8 cellular contexts compared by ENCODE assay signal in genomic region chr5:137498736-137499505, GRCh38. TPM values are rescaled to one million over a fixed set of nuclear protein-coding genes. Genes with fewer than 3 reads are reported as not detected.
DNase-seq lines count a peak whose midpoint lies in the region; FAIRE-seq and TF ChIP-seq lines count a peak whose summit lies in the region.

SPOCK1 (minus strand) TSS chr5:137499326.

- TF ChIP-seq CTCF in LNCAP (IDR thresholded peaks at IDR 0.05) = peak; percentile 74
- TF ChIP-seq CTCF in astrocyte (IDR thresholded peaks at IDR 0.05; ENCODE audit: insufficient read depth, low read depth, low read length) = peak; percentile 41

- peak within 1 kb of the TSS; percentile 98 for H3K4me3 ChIP-seq in GM23248
- H3K4me3 ChIP-seq in astrocyte (ENCODE audit: insufficient read depth, low read depth, low read length) = peak within 1 kb of the TSS; percentile 75

- no peaks in the 10 kb centered on the region; the same call in 1 of the 2 replicates for H4K20me1 ChIP-seq in GM23248 (ENCODE audit: insufficient read depth)
- H4K20me1 ChIP-seq in astrocyte (ENCODE audit: insufficient read depth, low read length) = peaks cover 9% of the 10 kb centered on the region

- DNase-seq in GDM1 (lab: John Stamatoyannopoulos, UW) (peak; percentile 60), GM23248 (peak; percentile 95), SW 1271 (lab: John Stamatoyannopoulos, UW) (peak; percentile 38 to 69), astrocyte (ENCODE audit: low read depth) (peak; percentile 39), hepatic stellate cell (ENCODE audit: low spot score) (peak; percentile 85), renal cortical epithelial cell (ENCODE audit: low read depth) (peak; percentile 22), RKO (ENCODE audit: low spot score) (no peak)

- 1 to 2% methylated on average over 58 to 60 of the region's 78 CpGs for WGBS in GM23248 (ENCODE audit: low coverage in 1 of 2, low lambda C conversion rate in 2 of 2, missing lambda C conversion rate in 2 of 2), 2 experiments

- no peak for FAIRE-seq in astrocyte (lab: Jason Lieb, UNC)

- H3K4me1 Mint-ChIP-seq in astrocyte (ENCODE audit: low read depth, unreplicated experiment) = peaks cover 1% of the 10 kb centered on the region

- H3K36me3 Mint-ChIP-seq in astrocyte (ENCODE audit: low read depth, unreplicated experiment) = no peaks in the 10 kb centered on the region

- no peaks in the 10 kb centered on the region for H3K9me2 ChIP-seq in GM23248 (ENCODE audit: insufficient read depth)

- H3K9me3 Mint-ChIP-seq in astrocyte (ENCODE audit: unreplicated experiment) = no peaks in the 10 kb centered on the region

- H2AFZ ChIP-seq in GM23248 (peak within 1 kb of the TSS; percentile 59), astrocyte (ENCODE audit: low read depth, low read length) (peak within 1 kb of the TSS; percentile 54)

- no peaks in the 10 kb centered on the region for H3K36me3 ChIP-seq in GM23248 (ENCODE audit: low read depth)
- no peaks in the 10 kb centered on the region for H3K36me3 ChIP-seq in astrocyte (ENCODE audit: insufficient read depth, low read length)

- peak within 1 kb of the TSS; percentile 78 for H3K4me3 Mint-ChIP-seq in astrocyte (ENCODE audit: unreplicated experiment)

- H3K4me2 ChIP-seq in GM23248 (ENCODE audit: unreplicated experiment) (peak within 1 kb of the TSS; percentile 83), astrocyte (ENCODE audit: low read length) (peak within 1 kb of the TSS; percentile 94)

- H3K9me3 ChIP-seq in GM23248 (ENCODE audit: low read depth) (no peaks in the 10 kb centered on the region), astrocyte (ENCODE audit: insufficient read depth, low read depth, low read length) (no peaks in the 10 kb centered on the region)

- no peak within 1 kb of the TSS for H3K27ac Mint-ChIP-seq in astrocyte (ENCODE audit: unreplicated experiment)

- H3K27me3 Mint-ChIP-seq in astrocyte (ENCODE audit: low read depth, unreplicated experiment) = peaks cover 21% of the 10 kb centered on the region

- H3K27ac ChIP-seq in GM23248 (no peak within 1 kb of the TSS), astrocyte (ENCODE audit: low read depth, low read length) (peak within 1 kb of the TSS; percentile 59)

- H3K27me3 ChIP-seq in GM23248 (replicated peaks; ENCODE audit: insufficient read depth) (no peaks in the 10 kb centered on the region), astrocyte (ENCODE audit: insufficient read depth, low read length) (no peaks in the 10 kb centered on the region)

- peaks cover 42% of the 10 kb centered on the region for H3K4me1 ChIP-seq in GM23248 (ENCODE audit: insufficient read depth)
- peaks cover 8% of the 10 kb centered on the region for H3K4me1 ChIP-seq in astrocyte (ENCODE audit: insufficient read depth, low read length)

- peaks cover 52% of the 10 kb centered on the region for H3K79me2 ChIP-seq in GM23248 (ENCODE audit: insufficient read depth)
- peaks cover 52% of the 10 kb centered on the region for H3K79me2 ChIP-seq in astrocyte (ENCODE audit: insufficient read depth, low read length)

- peaks cover 16% of the 10 kb centered on the region; the same call in 1 of the 2 replicates for H3F3A ChIP-seq in GM23248 (ENCODE audit: insufficient read depth)

- in situ Hi-C loops in GM23248 (cut with MboI) = no loop called here

- peak within 1 kb of the TSS; percentile 75 for H3K9ac ChIP-seq in GM23248
- peak within 1 kb of the TSS; percentile 88 for H3K9ac ChIP-seq in astrocyte (ENCODE audit: low read length)

RNA-seq across cellular contexts. Expression of gene SPOCK1, which starts in this region (rescaled TPM):
- total RNA-seq in GM23248 (2014; rRNA removed; shearing (Covaris generic)) = 238 and 268 TPM in 2 replicates
- 471 and 532 TPM in 2 replicates for polyA plus RNA-seq in GM23248 (2016; fragmentation: Nextera tagmentation; extraction: Ambion mirVana)
- total RNA-seq in astrocyte (53.5 and 71.0 TPM in 2 replicates), renal cortical epithelial cell (36.8 and 224 TPM in 2 replicates)
